Comparison of ENCODE assay signal across 8 cellular contexts in the genomic region with DNA sequence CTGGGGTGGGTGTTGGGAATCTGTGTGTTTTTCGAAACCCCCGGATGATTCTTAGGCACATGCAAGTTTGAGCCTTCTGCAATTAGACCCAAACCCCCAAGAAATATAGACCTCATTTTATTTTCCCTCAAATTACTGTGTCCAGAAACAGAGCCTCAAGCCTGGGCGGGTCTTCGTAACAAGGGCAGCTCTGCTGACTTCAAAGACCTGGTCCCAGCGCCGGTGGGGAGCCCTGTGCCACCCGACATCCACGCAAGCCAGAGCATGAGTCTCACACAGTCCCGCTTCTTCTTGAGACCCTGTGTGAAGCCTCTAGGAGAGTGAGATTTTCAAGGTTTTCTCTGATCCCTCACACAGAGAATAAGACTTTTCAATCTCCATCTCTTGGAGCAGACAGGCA.
"Had no signal": no experiment of that assay in that cellular context is flagged by ENCODE, and none has a peak within 500 bp of the region (broad histone marks: within the 10 kb centered on the region; RNA-seq: fewer than 3 reads in every experiment).

No MANE protein-coding gene starts in this region.

- H3K9me3 ChIP-seq: HAP-1 had no signal

- H3K4me1 Mint-ChIP-seq: IgD-negative memory B cell had no signal

- H3K36me3 Mint-ChIP-seq: IgD-negative memory B cell had no signal

- DNase-seq: GM23248, H7, HFFc6 had no signal

- H3K27ac ChIP-seq: GM23248, HL-60 had no signal

- H3K4me1 ChIP-seq: HAP-1 had no signal

- H3K4me3 Mint-ChIP-seq: HFFc6, IgD-negative memory B cell had no signal

- H2AFZ ChIP-seq: GM23248 had no signal

- H3K36me3 ChIP-seq: HAP-1 had no signal

- ATAC-seq: HCT116, HepG2 had no signal

- H3K27ac Mint-ChIP-seq: HFFc6, IgD-negative memory B cell had no signal

- H3K4me3 ChIP-seq: GM23248, HAP-1 had no signal

- H3K9ac ChIP-seq: GM23248 had no signal
